ENCODE assay signal across 1 cellular context in the genomic region with DNA sequence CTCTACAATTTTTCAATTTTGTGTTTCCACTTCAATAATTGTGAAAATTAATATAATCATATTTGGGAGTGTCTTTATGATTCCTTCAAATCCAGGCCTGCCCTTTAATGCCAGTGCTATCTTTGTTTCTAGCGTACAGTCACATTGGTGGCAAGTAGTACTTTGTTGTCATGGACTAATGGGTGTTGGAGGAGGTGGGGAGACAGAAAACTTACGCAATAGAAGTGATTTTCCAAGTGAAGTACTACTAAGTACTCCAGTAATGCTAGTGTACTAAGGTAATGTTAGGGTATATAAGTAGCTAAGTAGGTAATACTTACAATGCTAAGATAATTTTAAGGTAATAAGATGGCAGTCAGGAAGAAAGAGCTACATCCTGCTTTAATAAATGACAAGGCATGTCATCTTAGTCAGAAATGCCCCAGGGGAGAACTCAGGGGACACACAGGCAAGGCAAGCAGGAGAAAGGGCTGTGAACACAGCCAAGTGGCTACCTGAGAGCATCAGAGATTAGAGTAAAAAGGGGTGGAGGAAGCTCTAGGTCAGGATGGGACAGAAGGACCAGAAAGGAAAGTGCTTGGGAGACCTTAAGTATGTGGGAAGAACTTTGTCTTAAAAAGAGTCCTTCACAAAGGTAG.
TF ChIP-seq lines count a peak whose summit lies in the region.

No MANE protein-coding gene starts in this region.

TF ChIP-seq in K562, 482 proteins besides CTCF, POLR2A, EP300 and RAD21 (continued from another document):
- TF ChIP-seq, protein P1, sequence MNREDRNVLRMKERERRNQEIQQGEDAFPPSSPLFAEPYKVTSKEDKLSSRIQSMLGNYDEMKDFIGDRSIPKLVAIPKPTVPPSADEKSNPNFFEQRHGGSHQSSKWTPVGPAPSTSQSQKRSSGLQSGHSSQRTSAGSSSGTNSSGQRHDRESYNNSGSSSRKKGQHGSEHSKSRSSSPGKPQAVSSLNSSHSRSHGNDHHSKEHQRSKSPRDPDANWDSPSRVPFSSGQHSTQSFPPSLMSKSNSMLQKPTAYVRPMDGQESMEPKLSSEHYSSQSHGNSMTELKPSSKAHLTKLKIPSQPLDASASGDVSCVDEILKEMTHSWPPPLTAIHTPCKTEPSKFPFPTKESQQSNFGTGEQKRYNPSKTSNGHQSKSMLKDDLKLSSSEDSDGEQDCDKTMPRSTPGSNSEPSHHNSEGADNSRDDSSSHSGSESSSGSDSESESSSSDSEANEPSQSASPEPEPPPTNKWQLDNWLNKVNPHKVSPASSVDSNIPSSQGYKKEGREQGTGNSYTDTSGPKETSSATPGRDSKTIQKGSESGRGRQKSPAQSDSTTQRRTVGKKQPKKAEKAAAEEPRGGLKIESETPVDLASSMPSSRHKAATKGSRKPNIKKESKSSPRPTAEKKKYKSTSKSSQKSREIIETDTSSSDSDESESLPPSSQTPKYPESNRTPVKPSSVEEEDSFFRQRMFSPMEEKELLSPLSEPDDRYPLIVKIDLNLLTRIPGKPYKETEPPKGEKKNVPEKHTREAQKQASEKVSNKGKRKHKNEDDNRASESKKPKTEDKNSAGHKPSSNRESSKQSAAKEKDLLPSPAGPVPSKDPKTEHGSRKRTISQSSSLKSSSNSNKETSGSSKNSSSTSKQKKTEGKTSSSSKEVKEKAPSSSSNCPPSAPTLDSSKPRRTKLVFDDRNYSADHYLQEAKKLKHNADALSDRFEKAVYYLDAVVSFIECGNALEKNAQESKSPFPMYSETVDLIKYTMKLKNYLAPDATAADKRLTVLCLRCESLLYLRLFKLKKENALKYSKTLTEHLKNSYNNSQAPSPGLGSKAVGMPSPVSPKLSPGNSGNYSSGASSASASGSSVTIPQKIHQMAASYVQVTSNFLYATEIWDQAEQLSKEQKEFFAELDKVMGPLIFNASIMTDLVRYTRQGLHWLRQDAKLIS (CRISPR knock-in tag; IDR thresholded peaks at IDR 0.05), result no peak
- TF ChIP-seq NRF1 (conservative IDR thresholded peaks at IDR 0.05 in 1 of 2, IDR thresholded peaks at IDR 0.05 in 1 of 2), result no peak
- no peak for TF ChIP-seq CBX5 (IDR thresholded peaks at IDR 0.05; ENCODE audit: borderline replicate concordance, low read depth)
- TF ChIP-seq CEBPB (tag; IDR thresholded peaks at IDR 0.05), result peak; percentile 45; the same call in 1 of the 2 replicates
- no peak for TF ChIP-seq ZNF175 (CRISPR knock-in tag; IDR thresholded peaks at IDR 0.05; ENCODE audit: low read depth)
- TF ChIP-seq, protein P2, sequence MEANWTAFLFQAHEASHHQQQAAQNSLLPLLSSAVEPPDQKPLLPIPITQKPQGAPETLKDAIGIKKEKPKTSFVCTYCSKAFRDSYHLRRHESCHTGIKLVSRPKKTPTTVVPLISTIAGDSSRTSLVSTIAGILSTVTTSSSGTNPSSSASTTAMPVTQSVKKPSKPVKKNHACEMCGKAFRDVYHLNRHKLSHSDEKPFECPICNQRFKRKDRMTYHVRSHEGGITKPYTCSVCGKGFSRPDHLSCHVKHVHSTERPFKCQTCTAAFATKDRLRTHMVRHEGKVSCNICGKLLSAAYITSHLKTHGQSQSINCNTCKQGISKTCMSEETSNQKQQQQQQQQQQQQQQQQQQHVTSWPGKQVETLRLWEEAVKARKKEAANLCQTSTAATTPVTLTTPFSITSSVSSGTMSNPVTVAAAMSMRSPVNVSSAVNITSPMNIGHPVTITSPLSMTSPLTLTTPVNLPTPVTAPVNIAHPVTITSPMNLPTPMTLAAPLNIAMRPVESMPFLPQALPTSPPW (CRISPR knock-in tag; IDR thresholded peaks at IDR 0.05), result no peak
- no peak for TF ChIP-seq ZNF316 (IDR thresholded peaks at IDR 0.05)
- TF ChIP-seq CEBPG (CRISPR knock-in tag; IDR thresholded peaks at IDR 0.05), result no peak
- peak in 1 of 2 experiments; percentile 33; a peak in 1 of 4 replicates for TF ChIP-seq CEBPG (tag; conservative IDR thresholded peaks at IDR 0.05 in 1 of 2, IDR thresholded peaks at IDR 0.05 in 1 of 2)
- TF ChIP-seq RBFOX2 (IDR thresholded peaks at IDR 0.05; ENCODE audit: low read depth, low read length), result no peak
- TF ChIP-seq MCM2 (IDR thresholded peaks at IDR 0.05; ENCODE audit: low read depth), result no peak
